ENCODE assay signal across 7 cellular contexts in the genomic region with DNA sequence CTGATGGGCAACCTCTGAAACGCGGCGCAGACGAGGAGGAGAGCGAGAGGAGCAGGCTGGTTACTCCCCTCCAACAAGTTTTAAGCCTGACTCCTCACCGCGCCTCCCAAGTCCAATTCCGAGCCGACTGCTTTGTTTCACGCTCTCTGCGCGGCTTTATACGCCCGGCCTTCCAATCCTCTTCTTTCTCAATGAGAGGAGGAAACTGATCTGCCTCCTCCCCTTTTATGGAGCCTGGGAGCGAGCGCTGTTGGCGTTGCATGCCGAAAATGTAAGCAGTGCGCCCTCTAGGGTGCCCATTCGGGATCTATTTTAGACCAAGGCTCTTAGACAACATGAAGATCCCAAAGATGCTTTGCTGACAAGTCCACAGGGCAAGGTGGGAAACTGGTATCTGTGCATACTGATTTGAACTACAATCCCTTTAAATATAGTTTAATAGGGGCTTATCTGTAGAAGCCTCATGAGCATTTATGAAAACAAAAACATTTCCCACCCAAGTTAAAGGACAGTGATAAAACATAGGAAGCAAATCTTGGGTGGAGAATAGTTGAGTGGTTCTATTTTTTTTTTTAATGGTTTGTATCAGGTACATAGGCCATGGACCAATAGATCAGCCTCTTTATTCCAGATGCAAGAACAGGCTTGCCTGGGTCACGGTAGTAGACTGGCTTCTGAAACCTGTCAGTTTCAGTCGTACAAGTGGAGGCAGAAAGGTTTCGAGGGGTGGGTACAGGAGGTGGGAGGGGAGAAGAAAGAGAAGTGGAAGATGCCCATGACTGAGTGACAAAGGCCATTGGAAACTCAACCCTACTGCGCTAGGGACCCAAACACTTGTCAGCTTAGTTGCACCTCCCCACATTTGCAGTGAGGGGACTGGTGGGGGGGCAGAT.
DNase-seq lines count a peak whose midpoint lies in the region; ATAC-seq and TF ChIP-seq lines count a peak whose summit lies in the region.

A gene with protein sequence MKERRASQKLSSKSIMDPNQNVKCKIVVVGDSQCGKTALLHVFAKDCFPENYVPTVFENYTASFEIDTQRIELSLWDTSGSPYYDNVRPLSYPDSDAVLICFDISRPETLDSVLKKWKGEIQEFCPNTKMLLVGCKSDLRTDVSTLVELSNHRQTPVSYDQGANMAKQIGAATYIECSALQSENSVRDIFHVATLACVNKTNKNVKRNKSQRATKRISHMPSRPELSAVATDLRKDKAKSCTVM (minus strand): TSS at position 131 of the 893 bp plus-strand sequence. CDS start 250 bp downstream, outside the sequence.

- peak within 1 kb of the TSS; percentile 73 for H2AFZ ChIP-seq in MM.1S (ENCODE audit: low read length)

- H3K4me3 Mint-ChIP-seq in central memory CD8-positive, alpha-beta T cell, result peak within 1 kb of the TSS; percentile 31

- H3K27ac ChIP-seq in MM.1S (ENCODE audit: low read length), result peak within 1 kb of the TSS; percentile 53; the same call in 1 of the 2 replicates

- peaks cover 14% of the 10 kb centered on the region for H3K79me2 ChIP-seq in MM.1S (ENCODE audit: low read length)

- no peaks in the 10 kb centered on the region for H3K9me3 ChIP-seq in MM.1S (replicated peaks; ENCODE audit: insufficient read depth, low read length)

- peaks cover 51% of the 10 kb centered on the region for H3K27me3 Mint-ChIP-seq in central memory CD8-positive, alpha-beta T cell

- H3F3A ChIP-seq in MM.1S (ENCODE audit: insufficient read depth, low read length), result peaks cover 11% of the 10 kb centered on the region

- no peaks in the 10 kb centered on the region for H3K36me3 ChIP-seq in MM.1S (replicated peaks; ENCODE audit: insufficient read depth, low read length)

- H3K4me2 ChIP-seq in MM.1S (ENCODE audit: low read depth, low read length), result peak within 1 kb of the TSS; percentile 93

- H3K36me3 Mint-ChIP-seq in central memory CD8-positive, alpha-beta T cell (ENCODE audit: insufficient read depth), result no peaks in the 10 kb centered on the region

- no peaks in the 10 kb centered on the region for H3K27me3 ChIP-seq in MM.1S (replicated peaks; ENCODE audit: insufficient read depth, low read length)

- H3K4me1 Mint-ChIP-seq in central memory CD8-positive, alpha-beta T cell, result peaks cover 14% of the 10 kb centered on the region

- no peak for ATAC-seq in central memory CD8-positive, alpha-beta T cell (replicated peaks; ENCODE audit: extremely low read depth, poor library complexity, severe bottlenecking)

- no peak within 1 kb of the TSS for H3K27ac Mint-ChIP-seq in central memory CD8-positive, alpha-beta T cell (ENCODE audit: low read depth)

- no peaks in the 10 kb centered on the region for H3K9me2 ChIP-seq in MM.1S (replicated peaks; ENCODE audit: insufficient read depth, low read length)

- no peaks in the 10 kb centered on the region for H4K20me1 ChIP-seq in MM.1S (ENCODE audit: insufficient read depth, low read length)

- TF ChIP-seq CTCF in GM12875 (IDR thresholded peaks at IDR 0.05; ENCODE audit: borderline replicate concordance, insufficient read depth, low read depth, low read length), result peak; percentile 74; the same call in 1 of the 2 replicates
- peak; percentile 91 for TF ChIP-seq CTCF in MM.1S (IDR thresholded peaks at IDR 0.05; ENCODE audit: low read length)

- H3K4me3 ChIP-seq in GM12875 (ENCODE audit: low read depth, low read length) (peak within 1 kb of the TSS; percentile 63), MM.1S (ENCODE audit: low read length) (peak within 1 kb of the TSS; percentile 88)

- peak; percentile 98 for DNase-seq in HCEC 1CT
- DNase-seq in MM.1S, result peak; percentile 92
- DNase-seq in SHP77 treated with DMSO at 0.1 percent for 48 hours (lab: John Stamatoyannopoulos, UW), result peak; percentile 88
- no peak for DNase-seq in central memory CD8-positive, alpha-beta T cell (ENCODE audit: low spot score in 2 of 2)
- peak; percentile 99 for DNase-seq in iris pigment epithelial cell (ENCODE audit: low read depth)
- peak; percentile 45 to 52 (median 51) for DNase-seq in stimulated activated CD4-positive, alpha-beta T cell treated with anti-CD3 and anti-CD28 coated beads, Interleukin-12 subunit alpha, Interleukin-12 subunit beta, amount 100 ng/mL, for 48 hours (ENCODE audit: low read depth in 2 of 3, low spot score in 1 of 3)

- H3K9me3 Mint-ChIP-seq in central memory CD8-positive, alpha-beta T cell, result no peaks in the 10 kb centered on the region

- H3K9ac ChIP-seq in MM.1S (ENCODE audit: low read length), result peak within 1 kb of the TSS; percentile 76

- H3K4me1 ChIP-seq in MM.1S (ENCODE audit: low read length), result peaks cover 8% of the 10 kb centered on the region

Comparison
In these comparisons a context has a peak if more than half of its experiments do, and no peak if none do; other contexts are left out.
1. DNase-seq: peak in HCEC 1CT (single experiment), MM.1S (single experiment), SHP77 treated with DMSO at 0.1 percent for 48 hours (single experiment), iris pigment epithelial cell (single experiment) and stimulated activated CD4-positive, alpha-beta T cell treated with anti-CD3 and anti-CD28 coated beads, Interleukin-12 subunit alpha, Interleukin-12 subunit beta, amount 100 ng/mL, for 48 hours (3 of 3); none in central memory CD8-positive, alpha-beta T cell (0 of 2).